8 cellular contexts compared by ENCODE assay signal in genomic region chr4:82372874-82373815, GRCh38. TPM values are rescaled to one million over a fixed set of nuclear protein-coding genes. Genes with fewer than 3 reads are reported as not detected.
DNase-seq lines count a peak whose midpoint lies in the region; ATAC-seq and TF ChIP-seq lines count a peak whose summit lies in the region.

No MANE protein-coding gene starts in this region.

- peaks cover 61% of the 10 kb centered on the region for H3K79me2 ChIP-seq in OCI-LY1 (ENCODE audit: insufficient read depth, low read length)

- H3K9ac ChIP-seq in OCI-LY1 (ENCODE audit: low read length) = peak overlapping the region; percentile 99

- TF ChIP-seq CTCF in OCI-LY1 (IDR thresholded peaks at IDR 0.05; ENCODE audit: low read length) = no peak

- no peaks in the 10 kb centered on the region for H3K27me3 ChIP-seq in OCI-LY1 (ENCODE audit: insufficient read depth, low read length)

- ATAC-seq in GM21381 (IDR thresholded peaks at IDR 0.05; ENCODE audit: unreplicated experiment) (peak; percentile 18), esophagus mucosa (peak; percentile 62)

- H3K4me2 ChIP-seq in OCI-LY1 (ENCODE audit: low read length) = peak overlapping the region; percentile 93

- H3K9me3 ChIP-seq in OCI-LY1 (ENCODE audit: low read length) = no peaks in the 10 kb centered on the region

- H3K36me3 ChIP-seq in OCI-LY1 (ENCODE audit: insufficient read depth, low read length) = peaks cover 62% of the 10 kb centered on the region

- H3K4me3 ChIP-seq in OCI-LY1 (ENCODE audit: low read depth, low read length, poor library complexity, severe bottlenecking) = peak overlapping the region; percentile 99

- H3K27ac ChIP-seq in OCI-LY1 (ENCODE audit: low read depth, low read length, poor library complexity, severe bottlenecking) = peak overlapping the region; percentile 84

- H2AFZ ChIP-seq in OCI-LY1 (ENCODE audit: low read length) = no peak overlapping the region

- H3K4me1 ChIP-seq in OCI-LY1 (ENCODE audit: insufficient read depth, low read length, severe bottlenecking) = peaks cover 48% of the 10 kb centered on the region

- H3F3A ChIP-seq in OCI-LY1 (ENCODE audit: insufficient read depth, low read length) = no peaks in the 10 kb centered on the region

- peaks cover 13% of the 10 kb centered on the region; the same call in 1 of the 2 replicates for H4K20me1 ChIP-seq in OCI-LY1 (ENCODE audit: insufficient read depth, low read length)

- DNase-seq in COR-L47 (lab: John Stamatoyannopoulos, UW) (peak; percentile 79), HT1080 (ENCODE audit: low read depth) (peak; percentile 89), activated T-cell treated with anti-CD3 and anti-CD28 coated beads for 48 hours (ENCODE audit: low read depth) (peak; percentile 72), myocyte (ENCODE audit: low read depth) (peak; percentile 46)
- DNase-seq in stimulated activated CD8-positive, alpha-beta memory T cell treated with anti-CD3 and anti-CD28 coated beads, Interleukin-7, amount 100 ng/mL, for 24 hours (ENCODE audit: low read depth) = peak; percentile 46

- no peaks in the 10 kb centered on the region for H3K9me2 ChIP-seq in OCI-LY1 (ENCODE audit: low read depth, low read length)

RNA-seq across cellular contexts. Expression of gene HNRNPD, which starts 0.6 kb away (rescaled TPM):
- 53.6 and 85.2 TPM in 2 replicates for total RNA-seq in HT1080 (2014; rRNA removed; shearing (Covaris generic))
- 420 and 485 TPM in 2 replicates for polyA plus RNA-seq in HT1080 (2015; cell fraction: cytosol; rRNA removed)
- polyA plus RNA-seq in HT1080 (2015; cell fraction: nucleus; rRNA removed) = 504 and 567 TPM in 2 replicates
- total RNA-seq in esophagus mucosa (122 TPM), myocyte (28.4 and 32.7 TPM in 2 replicates)
- 102 TPM for polyA plus RNA-seq in myocyte (2012)

RNA-seq across cellular contexts. Expression of gene HNRNPDL, which starts 57.1 kb away (rescaled TPM):
- total RNA-seq in HT1080 (2014; rRNA removed; shearing (Covaris generic)) = 288 and 338 TPM in 2 replicates
- 316 and 339 TPM in 2 replicates for polyA plus RNA-seq in HT1080 (2015; cell fraction: cytosol; rRNA removed)
- 696 and 707 TPM in 2 replicates for polyA plus RNA-seq in HT1080 (2015; cell fraction: nucleus; rRNA removed)
- 111 TPM for total RNA-seq in esophagus mucosa
- 232 and 284 TPM in 2 replicates for total RNA-seq in myocyte
- 149 TPM for polyA plus RNA-seq in myocyte (2012)

RNA-seq across cellular contexts. Expression of gene ENOPH1, which starts 57.2 kb away (rescaled TPM):
- 80.7 and 88.0 TPM in 2 replicates for total RNA-seq in HT1080 (2014; rRNA removed; shearing (Covaris generic))
- polyA plus RNA-seq in HT1080 (2015; cell fraction: cytosol; rRNA removed) = 65.9 and 73.1 TPM in 2 replicates
- polyA plus RNA-seq in HT1080 (2015; cell fraction: nucleus; rRNA removed) = 34.1 and 36.7 TPM in 2 replicates
- 22.4 TPM for total RNA-seq in esophagus mucosa
- 41.1 and 44.8 TPM in 2 replicates for total RNA-seq in myocyte
- polyA plus RNA-seq in myocyte (2012) = 34.9 TPM

Comparison
In these comparisons a context has a peak if more than half of its experiments do, and no peak if none do; other contexts are left out.
1. Peak in every context shown above with its lines: DNase-seq, ATAC-seq, H3K4me3 ChIP-seq and H3K27ac ChIP-seq.